ENCODE assay signal across 12 cellular contexts in genomic region chr14:73777420-73777819, GRCh38.
DNase-seq lines count a peak whose midpoint lies in the region; ATAC-seq, FAIRE-seq and TF ChIP-seq lines count a peak whose summit lies in the region.
"Had no signal": no experiment of that assay in that cellular context is flagged by ENCODE, and none has a peak within 500 bp of the region (broad histone marks: within the 10 kb centered on the region; RNA-seq: fewer than 3 reads in every experiment).

No MANE protein-coding gene starts in this region.

- H3K9me3 Mint-ChIP-seq in activated T-helper 2 cell treated with anti-CD3 and anti-CD28 coated beads, Interferon-gamma antibody, Interleukin-2, Interleukin-4, amounts not matched to agents 10 μg/mL and 5 μg/mL and 100 μg/mL, durations not matched to agents 14 hours and 24 hours and 36 hours = no peaks in the 10 kb centered on the region
- no peaks in the 10 kb centered on the region for H3K9me3 Mint-ChIP-seq in naive thymus-derived CD8-positive, alpha-beta T cell
- H3K9me3 Mint-ChIP-seq: activated T-helper 1 cell treated with anti-CD3 and anti-CD28 coated beads, Interleukin-12 subunit alpha, Interleukin-12 subunit beta, Interleukin-2, Interleukin-4 antibody, amounts not matched to agents 30 ng/mL and 10 ng/mL and 1 ng/mL, durations not matched to agents 14 hours and 24 hours and 36 hours had no signal

- no peaks in the 10 kb centered on the region for H3K27me3 Mint-ChIP-seq in activated T-helper 2 cell treated with anti-CD3 and anti-CD28 coated beads, Interferon-gamma antibody, Interleukin-2, Interleukin-4, amounts not matched to agents 10 μg/mL and 5 μg/mL and 100 μg/mL, durations not matched to agents 14 hours and 24 hours and 36 hours (ENCODE audit: low read depth)
- H3K27me3 Mint-ChIP-seq in naive thymus-derived CD8-positive, alpha-beta T cell = no peaks in the 10 kb centered on the region

- H3K4me3 Mint-ChIP-seq in activated T-helper 2 cell treated with anti-CD3 and anti-CD28 coated beads, Interferon-gamma antibody, Interleukin-2, Interleukin-4, amounts not matched to agents 10 μg/mL and 5 μg/mL and 100 μg/mL, durations not matched to agents 14 hours and 24 hours and 36 hours (ENCODE audit: low read depth) = no peak overlapping the region
- peak overlapping the region in 7 of 10 donors; percentile 2 to 22 (median 17) for H3K4me3 Mint-ChIP-seq in naive thymus-derived CD8-positive, alpha-beta T cell
- H3K4me3 Mint-ChIP-seq: activated T-helper 1 cell treated with anti-CD3 and anti-CD28 coated beads, Interleukin-12 subunit alpha, Interleukin-12 subunit beta, Interleukin-2, Interleukin-4 antibody, amounts not matched to agents 30 ng/mL and 10 ng/mL and 1 ng/mL, durations not matched to agents 14 hours and 24 hours and 36 hours had no signal

- intact Hi-C loops in activated T-helper 2 cell treated with anti-CD3 and anti-CD28 coated beads, Interferon-gamma antibody, Interleukin-2, Interleukin-4, amounts not matched to agents 10 μg/mL and 5 μg/mL and 100 μg/mL, durations not matched to agents 14 hours and 24 hours and 36 hours (cut with micrococcal nuclease) = no loop called here
- intact Hi-C loops in posterior vena cava (cut with DNase I) = no loop called here

- peak; percentile 62 for FAIRE-seq in GM12892 (lab: Jason Lieb, UNC)

- no peak for TF ChIP-seq POLR2A in GM12892 (IDR thresholded peaks at IDR 0.05; ENCODE audit: low read depth, low read length)

- peak overlapping the region; percentile 11 for H3K27ac Mint-ChIP-seq in activated T-helper 2 cell treated with anti-CD3 and anti-CD28 coated beads, Interferon-gamma antibody, Interleukin-2, Interleukin-4, amounts not matched to agents 10 μg/mL and 5 μg/mL and 100 μg/mL, durations not matched to agents 14 hours and 24 hours and 36 hours
- peak overlapping the region; percentile 20 to 93 (median 76) for H3K27ac Mint-ChIP-seq in naive thymus-derived CD8-positive, alpha-beta T cell
- H3K27ac Mint-ChIP-seq: activated T-helper 1 cell treated with anti-CD3 and anti-CD28 coated beads, Interleukin-12 subunit alpha, Interleukin-12 subunit beta, Interleukin-2, Interleukin-4 antibody, amounts not matched to agents 30 ng/mL and 10 ng/mL and 1 ng/mL, durations not matched to agents 14 hours and 24 hours and 36 hours had no signal

- H3K36me3 Mint-ChIP-seq in activated T-helper 2 cell treated with anti-CD3 and anti-CD28 coated beads, Interferon-gamma antibody, Interleukin-2, Interleukin-4, amounts not matched to agents 10 μg/mL and 5 μg/mL and 100 μg/mL, durations not matched to agents 14 hours and 24 hours and 36 hours (ENCODE audit: low read depth) = peaks cover 17% of the 10 kb centered on the region
- H3K36me3 Mint-ChIP-seq in naive thymus-derived CD8-positive, alpha-beta T cell = peaks cover 0 to 7% (median 0%) of the 10 kb centered on the region in 3 donors

- POLR2A ChIA-PET in naive thymus-derived CD8-positive, alpha-beta T cell (lab: Charles Lee) = interaction anchor here (0.7 to 10.0 kb wide), 5 partner anchors 8 to 79 kb away, joined by 3 to 145 read pairs (median 4); a partner anchor contains a TSS

- H3K4me1 Mint-ChIP-seq in activated T-helper 2 cell treated with anti-CD3 and anti-CD28 coated beads, Interferon-gamma antibody, Interleukin-2, Interleukin-4, amounts not matched to agents 10 μg/mL and 5 μg/mL and 100 μg/mL, durations not matched to agents 14 hours and 24 hours and 36 hours (ENCODE audit: low read depth) = peaks cover 49% of the 10 kb centered on the region
- peaks cover 27 to 76% (median 70%) of the 10 kb centered on the region in 4 donors for H3K4me1 Mint-ChIP-seq in naive thymus-derived CD8-positive, alpha-beta T cell

- ATAC-seq in naive thymus-derived CD8-positive, alpha-beta T cell = peak; percentile 45 to 64
- ATAC-seq in GM19328 (IDR thresholded peaks at IDR 0.05; ENCODE audit: unreplicated experiment) = no peak
- no peak for ATAC-seq in GM21528 (IDR thresholded peaks at IDR 0.05; ENCODE audit: low FRiP score, unreplicated experiment)

- peak; percentile 13 for DNase-seq in SIG-M5 treated with dmso at 0.1 percent for 504 hours (lab: John Stamatoyannopoulos, UW; ENCODE audit: unreplicated experiment)
- no peak for DNase-seq in SIG-M5 (lab: John Stamatoyannopoulos, UW)
- no peak for DNase-seq in GM12892 (ENCODE audit: insufficient read length)
- DNase-seq in activated T-helper 2 cell treated with anti-CD3 and anti-CD28 coated beads, Interferon-gamma antibody, Interleukin-2, Interleukin-4, amounts not matched to agents 10 μg/mL and 5 μg/mL and 100 μg/mL, durations not matched to agents 14 hours and 24 hours and 36 hours (ENCODE audit: low spot score) = no peak
- no peak for DNase-seq in naive thymus-derived CD8-positive, alpha-beta T cell
- DNase-seq in posterior vena cava (ENCODE audit: low spot score) = no peak
- DNase-seq: effector CD8-positive, alpha-beta T cell; NCI-H146; retina had no signal

Comparison
In these comparisons a context has a peak if more than half of its experiments do, and no peak if none do; other contexts are left out.
1. ATAC-seq: peak in naive thymus-derived CD8-positive, alpha-beta T cell (2 of 2); none in GM19328 (single experiment) and GM21528 (single experiment).